ENCODE assay signal across 2 cellular contexts in genomic region chr11:109956124-109956793, GRCh38.
TF ChIP-seq lines count a peak whose summit lies in the region.

No MANE protein-coding gene starts in this region.

TF ChIP-seq in GM23338, 12 proteins besides CTCF, POLR2A, EP300 and RAD21:
- TF ChIP-seq, protein P1, sequence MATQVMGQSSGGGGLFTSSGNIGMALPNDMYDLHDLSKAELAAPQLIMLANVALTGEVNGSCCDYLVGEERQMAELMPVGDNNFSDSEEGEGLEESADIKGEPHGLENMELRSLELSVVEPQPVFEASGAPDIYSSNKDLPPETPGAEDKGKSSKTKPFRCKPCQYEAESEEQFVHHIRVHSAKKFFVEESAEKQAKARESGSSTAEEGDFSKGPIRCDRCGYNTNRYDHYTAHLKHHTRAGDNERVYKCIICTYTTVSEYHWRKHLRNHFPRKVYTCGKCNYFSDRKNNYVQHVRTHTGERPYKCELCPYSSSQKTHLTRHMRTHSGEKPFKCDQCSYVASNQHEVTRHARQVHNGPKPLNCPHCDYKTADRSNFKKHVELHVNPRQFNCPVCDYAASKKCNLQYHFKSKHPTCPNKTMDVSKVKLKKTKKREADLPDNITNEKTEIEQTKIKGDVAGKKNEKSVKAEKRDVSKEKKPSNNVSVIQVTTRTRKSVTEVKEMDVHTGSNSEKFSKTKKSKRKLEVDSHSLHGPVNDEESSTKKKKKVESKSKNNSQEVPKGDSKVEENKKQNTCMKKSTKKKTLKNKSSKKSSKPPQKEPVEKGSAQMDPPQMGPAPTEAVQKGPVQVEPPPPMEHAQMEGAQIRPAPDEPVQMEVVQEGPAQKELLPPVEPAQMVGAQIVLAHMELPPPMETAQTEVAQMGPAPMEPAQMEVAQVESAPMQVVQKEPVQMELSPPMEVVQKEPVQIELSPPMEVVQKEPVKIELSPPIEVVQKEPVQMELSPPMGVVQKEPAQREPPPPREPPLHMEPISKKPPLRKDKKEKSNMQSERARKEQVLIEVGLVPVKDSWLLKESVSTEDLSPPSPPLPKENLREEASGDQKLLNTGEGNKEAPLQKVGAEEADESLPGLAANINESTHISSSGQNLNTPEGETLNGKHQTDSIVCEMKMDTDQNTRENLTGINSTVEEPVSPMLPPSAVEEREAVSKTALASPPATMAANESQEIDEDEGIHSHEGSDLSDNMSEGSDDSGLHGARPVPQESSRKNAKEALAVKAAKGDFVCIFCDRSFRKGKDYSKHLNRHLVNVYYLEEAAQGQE (IDR thresholded peaks at IDR 0.05; ENCODE audit: unreplicated experiment) = no peak
- TF ChIP-seq EZH2 (IDR thresholded peaks at IDR 0.05; ENCODE audit: low read depth, unreplicated experiment) = no peak
- TF ChIP-seq STAT1 (IDR thresholded peaks at IDR 0.05; ENCODE audit: unreplicated experiment) = no peak
- TF ChIP-seq, protein P2, sequence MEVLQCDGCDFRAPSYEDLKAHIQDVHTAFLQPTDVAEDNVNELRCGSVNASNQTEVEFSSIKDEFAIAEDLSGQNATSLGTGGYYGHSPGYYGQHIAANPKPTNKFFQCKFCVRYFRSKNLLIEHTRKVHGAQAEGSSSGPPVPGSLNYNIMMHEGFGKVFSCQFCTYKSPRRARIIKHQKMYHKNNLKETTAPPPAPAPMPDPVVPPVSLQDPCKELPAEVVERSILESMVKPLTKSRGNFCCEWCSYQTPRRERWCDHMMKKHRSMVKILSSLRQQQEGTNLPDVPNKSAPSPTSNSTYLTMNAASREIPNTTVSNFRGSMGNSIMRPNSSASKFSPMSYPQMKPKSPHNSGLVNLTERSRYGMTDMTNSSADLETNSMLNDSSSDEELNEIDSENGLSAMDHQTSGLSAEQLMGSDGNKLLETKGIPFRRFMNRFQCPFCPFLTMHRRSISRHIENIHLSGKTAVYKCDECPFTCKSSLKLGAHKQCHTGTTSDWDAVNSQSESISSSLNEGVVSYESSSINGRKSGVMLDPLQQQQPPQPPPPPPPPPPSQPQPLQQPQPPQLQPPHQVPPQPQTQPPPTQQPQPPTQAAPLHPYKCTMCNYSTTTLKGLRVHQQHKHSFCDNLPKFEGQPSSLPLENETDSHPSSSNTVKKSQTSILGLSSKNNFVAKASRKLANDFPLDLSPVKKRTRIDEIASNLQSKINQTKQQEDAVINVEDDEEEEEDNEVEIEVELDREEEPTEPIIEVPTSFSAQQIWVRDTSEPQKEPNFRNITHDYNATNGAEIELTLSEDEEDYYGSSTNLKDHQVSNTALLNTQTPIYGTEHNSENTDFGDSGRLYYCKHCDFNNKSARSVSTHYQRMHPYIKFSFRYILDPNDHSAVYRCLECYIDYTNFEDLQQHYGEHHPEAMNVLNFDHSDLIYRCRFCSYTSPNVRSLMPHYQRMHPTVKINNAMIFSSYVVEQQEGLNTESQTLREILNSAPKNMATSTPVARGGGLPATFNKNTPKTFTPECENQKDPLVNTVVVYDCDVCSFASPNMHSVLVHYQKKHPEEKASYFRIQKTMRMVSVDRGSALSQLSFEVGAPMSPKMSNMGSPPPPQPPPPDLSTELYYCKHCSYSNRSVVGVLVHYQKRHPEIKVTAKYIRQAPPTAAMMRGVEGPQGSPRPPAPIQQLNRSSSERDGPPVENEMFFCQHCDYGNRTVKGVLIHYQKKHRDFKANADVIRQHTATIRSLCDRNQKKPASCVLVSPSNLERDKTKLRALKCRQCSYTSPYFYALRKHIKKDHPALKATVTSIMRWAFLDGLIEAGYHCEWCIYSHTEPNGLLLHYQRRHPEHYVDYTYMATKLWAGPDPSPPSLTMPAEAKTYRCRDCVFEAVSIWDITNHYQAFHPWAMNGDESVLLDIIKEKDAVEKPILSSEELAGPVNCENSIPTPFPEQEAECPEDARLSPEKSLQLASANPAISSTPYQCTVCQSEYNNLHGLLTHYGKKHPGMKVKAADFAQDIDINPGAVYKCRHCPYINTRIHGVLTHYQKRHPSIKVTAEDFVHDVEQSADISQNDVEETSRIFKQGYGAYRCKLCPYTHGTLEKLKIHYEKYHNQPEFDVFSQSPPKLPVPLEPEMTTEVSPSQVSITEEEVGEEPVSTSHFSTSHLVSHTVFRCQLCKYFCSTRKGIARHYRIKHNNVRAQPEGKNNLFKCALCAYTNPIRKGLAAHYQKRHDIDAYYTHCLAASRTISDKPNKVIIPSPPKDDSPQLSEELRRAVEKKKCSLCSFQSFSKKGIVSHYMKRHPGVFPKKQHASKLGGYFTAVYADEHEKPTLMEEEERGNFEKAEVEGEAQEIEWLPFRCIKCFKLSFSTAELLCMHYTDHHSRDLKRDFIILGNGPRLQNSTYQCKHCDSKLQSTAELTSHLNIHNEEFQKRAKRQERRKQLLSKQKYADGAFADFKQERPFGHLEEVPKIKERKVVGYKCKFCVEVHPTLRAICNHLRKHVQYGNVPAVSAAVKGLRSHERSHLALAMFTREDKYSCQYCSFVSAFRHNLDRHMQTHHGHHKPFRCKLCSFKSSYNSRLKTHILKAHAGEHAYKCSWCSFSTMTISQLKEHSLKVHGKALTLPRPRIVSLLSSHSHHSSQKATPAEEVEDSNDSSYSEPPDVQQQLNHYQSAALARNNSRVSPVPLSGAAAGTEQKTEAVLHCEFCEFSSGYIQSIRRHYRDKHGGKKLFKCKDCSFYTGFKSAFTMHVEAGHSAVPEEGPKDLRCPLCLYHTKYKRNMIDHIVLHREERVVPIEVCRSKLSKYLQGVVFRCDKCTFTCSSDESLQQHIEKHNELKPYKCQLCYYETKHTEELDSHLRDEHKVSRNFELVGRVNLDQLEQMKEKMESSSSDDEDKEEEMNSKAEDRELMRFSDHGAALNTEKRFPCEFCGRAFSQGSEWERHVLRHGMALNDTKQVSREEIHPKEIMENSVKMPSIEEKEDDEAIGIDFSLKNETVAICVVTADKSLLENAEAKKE (CRISPR knock-in tag; IDR thresholded peaks at IDR 0.05) = no peak
- TF ChIP-seq JUNB (IDR thresholded peaks at IDR 0.05; ENCODE audit: unreplicated experiment) = no peak
- TF ChIP-seq ZNF331 (CRISPR knock-in tag; IDR thresholded peaks at IDR 0.05; ENCODE audit: low read depth) = no peak
- TF ChIP-seq CREB1 (CRISPR knock-in tag; IDR thresholded peaks at IDR 0.05; ENCODE audit: low read depth) = no peak
- no peak for TF ChIP-seq ZNF114 (CRISPR knock-in tag; IDR thresholded peaks at IDR 0.05)
- TF ChIP-seq, protein P3, sequence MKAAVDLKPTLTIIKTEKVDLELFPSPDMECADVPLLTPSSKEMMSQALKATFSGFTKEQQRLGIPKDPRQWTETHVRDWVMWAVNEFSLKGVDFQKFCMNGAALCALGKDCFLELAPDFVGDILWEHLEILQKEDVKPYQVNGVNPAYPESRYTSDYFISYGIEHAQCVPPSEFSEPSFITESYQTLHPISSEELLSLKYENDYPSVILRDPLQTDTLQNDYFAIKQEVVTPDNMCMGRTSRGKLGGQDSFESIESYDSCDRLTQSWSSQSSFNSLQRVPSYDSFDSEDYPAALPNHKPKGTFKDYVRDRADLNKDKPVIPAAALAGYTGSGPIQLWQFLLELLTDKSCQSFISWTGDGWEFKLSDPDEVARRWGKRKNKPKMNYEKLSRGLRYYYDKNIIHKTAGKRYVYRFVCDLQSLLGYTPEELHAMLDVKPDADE (IDR thresholded peaks at IDR 0.05) = no peak
- TF ChIP-seq EZH2phosphoT487 (IDR thresholded peaks at IDR 0.05; ENCODE audit: unreplicated experiment) = no peak
- TF ChIP-seq POLR2AphosphoS5 (IDR thresholded peaks at IDR 0.05; ENCODE audit: low read depth) = no peak
- TF ChIP-seq NANOG (IDR thresholded peaks at IDR 0.05; ENCODE audit: borderline replicate concordance) = no peak

TF ChIP-seq in WTC11, 78 proteins besides CTCF, POLR2A, EP300 and RAD21 (continued from another document):
- TF ChIP-seq GTF2I (CRISPR knock-in tag; conservative IDR thresholded peaks at IDR 0.05) (no peak), ZSCAN18 (CRISPR knock-in tag; IDR thresholded peaks at IDR 0.05) (no peak), MYBL2 (CRISPR knock-in tag; IDR thresholded peaks at IDR 0.05) (no peak)
- TF ChIP-seq, protein P4, sequence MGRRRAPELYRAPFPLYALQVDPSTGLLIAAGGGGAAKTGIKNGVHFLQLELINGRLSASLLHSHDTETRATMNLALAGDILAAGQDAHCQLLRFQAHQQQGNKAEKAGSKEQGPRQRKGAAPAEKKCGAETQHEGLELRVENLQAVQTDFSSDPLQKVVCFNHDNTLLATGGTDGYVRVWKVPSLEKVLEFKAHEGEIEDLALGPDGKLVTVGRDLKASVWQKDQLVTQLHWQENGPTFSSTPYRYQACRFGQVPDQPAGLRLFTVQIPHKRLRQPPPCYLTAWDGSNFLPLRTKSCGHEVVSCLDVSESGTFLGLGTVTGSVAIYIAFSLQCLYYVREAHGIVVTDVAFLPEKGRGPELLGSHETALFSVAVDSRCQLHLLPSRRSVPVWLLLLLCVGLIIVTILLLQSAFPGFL (CRISPR knock-in tag; IDR thresholded peaks at IDR 0.05; ENCODE audit: borderline replicate concordance) = no peak
- TF ChIP-seq, protein P5, sequence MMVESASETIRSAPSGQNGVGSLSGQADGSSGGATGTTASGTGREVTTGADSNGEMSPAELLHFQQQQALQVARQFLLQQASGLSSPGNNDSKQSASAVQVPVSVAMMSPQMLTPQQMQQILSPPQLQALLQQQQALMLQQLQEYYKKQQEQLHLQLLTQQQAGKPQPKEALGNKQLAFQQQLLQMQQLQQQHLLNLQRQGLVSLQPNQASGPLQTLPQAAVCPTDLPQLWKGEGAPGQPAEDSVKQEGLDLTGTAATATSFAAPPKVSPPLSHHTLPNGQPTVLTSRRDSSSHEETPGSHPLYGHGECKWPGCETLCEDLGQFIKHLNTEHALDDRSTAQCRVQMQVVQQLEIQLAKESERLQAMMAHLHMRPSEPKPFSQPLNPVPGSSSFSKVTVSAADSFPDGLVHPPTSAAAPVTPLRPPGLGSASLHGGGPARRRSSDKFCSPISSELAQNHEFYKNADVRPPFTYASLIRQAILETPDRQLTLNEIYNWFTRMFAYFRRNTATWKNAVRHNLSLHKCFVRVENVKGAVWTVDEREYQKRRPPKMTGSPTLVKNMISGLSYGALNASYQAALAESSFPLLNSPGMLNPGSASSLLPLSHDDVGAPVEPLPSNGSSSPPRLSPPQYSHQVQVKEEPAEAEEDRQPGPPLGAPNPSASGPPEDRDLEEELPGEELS (CRISPR knock-in tag; IDR thresholded peaks at IDR 0.05) = no peak
